ENCODE assay signal across 19 cellular contexts in the genomic region with DNA sequence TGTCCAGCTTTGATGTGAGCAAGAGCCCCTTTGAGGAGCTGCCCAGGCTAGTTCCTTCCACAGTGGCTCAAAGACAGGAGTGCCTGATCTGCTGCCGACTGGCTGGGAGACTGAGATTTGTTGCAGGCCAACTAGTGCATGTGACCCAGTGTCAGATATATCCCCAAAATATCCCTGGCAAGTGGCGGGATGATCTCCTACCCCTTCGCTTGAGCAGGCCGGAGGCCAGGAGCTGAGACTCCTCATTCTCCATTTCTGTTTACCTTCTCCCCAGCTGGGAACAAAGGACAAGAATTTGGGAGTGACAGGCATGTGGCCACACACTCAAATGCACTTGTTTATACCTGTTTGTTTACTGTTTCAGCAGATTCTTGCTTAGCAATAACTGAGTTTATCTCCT. TPM values are rescaled to one million over a fixed set of nuclear protein-coding genes. Genes with fewer than 3 reads are reported as not detected.
A peak's percentile ranks its signal among the peaks of the same experiment; 100 is the strongest.
DNase-seq lines count a peak whose midpoint lies in the region; ATAC-seq and TF ChIP-seq lines count a peak whose summit lies in the region.
"Had no signal": no experiment of that assay in that cellular context is flagged by ENCODE, and none has a peak within 500 bp of the region (broad histone marks: within the 10 kb centered on the region; RNA-seq: fewer than 3 reads in every experiment).

No MANE protein-coding gene starts in this region.

- H2AFZ ChIP-seq in hepatocyte (peak overlapping the region; percentile 2), smooth muscle cell (ENCODE audit: low read depth) (no peak overlapping the region)

- TF ChIP-seq POLR2A in esophagus squamous epithelium (IDR thresholded peaks at IDR 0.05): no peak

- H3F3A ChIP-seq in smooth muscle cell (ENCODE audit: low read depth): no peaks in the 10 kb centered on the region

- ATAC-seq in HG02678 (IDR thresholded peaks at IDR 0.05; ENCODE audit: unreplicated experiment): no peak

- H3K9me2 ChIP-seq in hepatocyte (replicated peaks; ENCODE audit: insufficient read depth): no peaks in the 10 kb centered on the region

- H3K9me3 ChIP-seq in esophagus squamous epithelium (no peaks in the 10 kb centered on the region), hepatocyte (ENCODE audit: low read depth) (no peaks in the 10 kb centered on the region), smooth muscle cell (replicated peaks; ENCODE audit: low read depth) (no peaks in the 10 kb centered on the region)
- H3K9me3 ChIP-seq: spleen had no signal

- H4K20me1 ChIP-seq in hepatocyte (ENCODE audit: insufficient read depth, poor library complexity, severe bottlenecking) (no peaks in the 10 kb centered on the region), smooth muscle cell (ENCODE audit: low read depth) (no peaks in the 10 kb centered on the region)

- no peaks in the 10 kb centered on the region for H3K79me2 ChIP-seq in hepatocyte
- no peaks in the 10 kb centered on the region for H3K79me2 ChIP-seq in smooth muscle cell (ENCODE audit: low read depth)

- H3K4me1 ChIP-seq in esophagus squamous epithelium (peaks cover 0 to 28% (median 18%) of the 10 kb centered on the region in 3 donors), hepatocyte (ENCODE audit: insufficient read depth) (peaks cover 11% of the 10 kb centered on the region), smooth muscle cell (ENCODE audit: low read depth) (no peaks in the 10 kb centered on the region)

- H3K27ac ChIP-seq in esophagus squamous epithelium (peak overlapping the region; percentile 2 to 31 (median 17)), hepatocyte (peak overlapping the region; percentile 54), smooth muscle cell (ENCODE audit: low read depth) (peak overlapping the region; percentile 27)
- H3K27ac ChIP-seq: spleen had no signal

- 19 to 20% methylated on average over 4 of the region's 4 CpGs for WGBS in esophagus squamous epithelium, 2 donors
- 49% methylated on average over 4 of the region's 4 CpGs for WGBS in hepatocyte (ENCODE audit: low lambda C conversion rate, missing lambda C conversion rate)
- 69% methylated on average over 4 of the region's 4 CpGs for WGBS in smooth muscle cell (ENCODE audit: low lambda C conversion rate)

- peak overlapping the region; percentile 14 for H3K4me2 ChIP-seq in hepatocyte
- no peak overlapping the region for H3K4me2 ChIP-seq in smooth muscle cell

- TF ChIP-seq CTCF in esophagus squamous epithelium (IDR thresholded peaks at IDR 0.05) (no peak), hepatocyte (IDR thresholded peaks at IDR 0.05; ENCODE audit: poor library complexity) (no peak), smooth muscle cell (IDR thresholded peaks at IDR 0.05; ENCODE audit: borderline replicate concordance, insufficient read depth, poor library complexity, severe bottlenecking) (no peak)

- intact Hi-C loops in esophagus squamous epithelium (cut with DNase I): loop anchor here (5.0 to 10.0 kb wide), 4 partner anchors 125 to 535 kb away; a partner anchor contains a TSS

- H3K4me3 ChIP-seq in esophagus squamous epithelium (no peak overlapping the region), hepatocyte (no peak overlapping the region), smooth muscle cell (no peak overlapping the region)
- H3K4me3 ChIP-seq: spleen had no signal

- no peaks in the 10 kb centered on the region for H3K27me3 ChIP-seq in esophagus squamous epithelium
- H3K27me3 ChIP-seq in hepatocyte: no peaks in the 10 kb centered on the region
- H3K27me3 ChIP-seq in smooth muscle cell (ENCODE audit: low read depth): no peaks in the 10 kb centered on the region

- no peaks in the 10 kb centered on the region for H3K36me3 ChIP-seq in esophagus squamous epithelium
- no peaks in the 10 kb centered on the region for H3K36me3 ChIP-seq in hepatocyte (replicated peaks; ENCODE audit: insufficient read depth, low read depth)
- H3K36me3 ChIP-seq in smooth muscle cell (ENCODE audit: low read depth): no peaks in the 10 kb centered on the region
- H3K36me3 ChIP-seq: spleen had no signal

- DNase-seq in HuH-7 (ENCODE audit: low spot score) (peak; percentile 26), esophagus squamous epithelium (lab: John Stamatoyannopoulos, UW) (no peak), hepatocyte (ENCODE audit: low spot score) (no peak), smooth muscle cell (lab: John Stamatoyannopoulos, UW; ENCODE audit: unreplicated experiment) (no peak), NCI-H187 treated with DMSO at 0.1 percent for 48 hours (lab: John Stamatoyannopoulos, UW) (no peak), C1 segment of cervical spinal cord (lab: John Stamatoyannopoulos, UW) (no peak)
- DNase-seq: activated CD4-positive, CD25-positive, alpha-beta regulatory T cell treated with anti-CD3 and anti-CD28 coated beads, Interleukin-2, amount 50 U/mL, for 72 hours; activated CD8-positive, alpha-beta memory T cell treated with anti-CD3 and anti-CD28 coated beads for 24 hours; activated T-cell treated with anti-CD3 and anti-CD28 coated beads, Interleukin-2, amount 50 U/mL, for 24 hours; CD4-positive, alpha-beta memory T cell; GDM1; NCI-H1105; NCI-H2081; OCI-M1; SHP77; spleen; stimulated activated CD4-positive, alpha-beta T cell treated with anti-CD3 and anti-CD28 coated beads, Interleukin-4, amount 100 ng/mL, for 1 hour; stimulated activated naive CD4-positive, alpha-beta T cell treated with Interleukin-2 at 50 U/mL for 16 hours had no signal

- H3K9ac ChIP-seq in smooth muscle cell (ENCODE audit: low read depth): no peak overlapping the region

RNA-seq across cellular contexts. Expression of a gene that starts 37.1 kb away (rescaled TPM):
- 10 to 100 TPM in 3 of 4 donors, 1 to 10 TPM in 1; 8.8 to 25.0 (median 18.6) TPM for total RNA-seq in esophagus squamous epithelium
- 15.7 and 20.7 TPM in 2 replicates for total RNA-seq in hepatocyte
- 3.4 and 5.4 TPM in 2 replicates for polyA plus RNA-seq in hepatocyte
- total RNA-seq in smooth muscle cell: 16.2 and 17.7 TPM in 2 replicates
- polyA plus RNA-seq in smooth muscle cell: 3.3 and 3.9 TPM in 2 replicates
